In the genomic region with DNA sequence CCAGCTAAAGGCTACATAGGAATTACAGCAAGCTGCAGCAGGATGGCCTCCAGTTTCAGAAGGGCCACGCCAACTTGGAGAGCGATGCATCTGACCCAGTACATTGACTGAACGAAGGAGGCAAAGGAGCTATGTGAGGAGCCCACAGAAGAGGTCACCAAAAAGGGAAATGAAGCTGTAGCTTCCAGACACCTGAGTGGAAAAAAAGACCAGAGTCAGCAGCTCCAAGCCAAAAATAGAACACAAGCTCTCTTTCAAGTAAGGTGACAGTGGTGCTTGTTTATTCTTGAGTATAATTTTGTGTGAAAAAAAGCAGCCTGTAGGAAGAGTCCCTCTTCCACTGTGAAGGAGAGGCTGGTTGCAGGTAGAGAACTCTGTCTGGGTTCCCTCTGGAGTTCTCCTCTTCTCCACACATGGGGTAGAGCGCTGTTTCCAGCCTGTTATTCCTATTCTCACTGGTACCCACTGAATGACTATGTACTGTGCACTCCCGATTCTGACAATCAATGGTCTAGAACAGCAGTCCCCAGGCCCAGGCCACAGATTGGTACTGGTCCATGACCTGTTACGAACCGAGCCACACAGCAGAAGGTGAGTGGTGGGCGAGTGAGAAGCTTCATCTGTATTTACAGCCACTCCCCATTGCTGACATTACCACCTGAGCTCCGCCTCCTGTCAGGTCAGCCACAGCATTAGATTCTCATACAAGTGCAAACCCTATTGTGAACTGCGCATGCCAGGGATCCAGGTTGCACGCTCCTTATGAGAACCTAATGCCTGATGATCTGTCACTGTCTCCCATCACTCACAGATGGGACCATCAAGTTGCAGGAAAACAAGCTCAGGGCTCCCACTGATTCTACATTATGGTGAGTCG, we compare ENCODE assay signal across 1 cellular context.
TF ChIP-seq lines count a peak whose summit lies in the region.

No MANE protein-coding gene starts in this region.

TF ChIP-seq in HCT116, 20 proteins besides CTCF, POLR2A, EP300 and RAD21:
- TF ChIP-seq, protein P1, sequence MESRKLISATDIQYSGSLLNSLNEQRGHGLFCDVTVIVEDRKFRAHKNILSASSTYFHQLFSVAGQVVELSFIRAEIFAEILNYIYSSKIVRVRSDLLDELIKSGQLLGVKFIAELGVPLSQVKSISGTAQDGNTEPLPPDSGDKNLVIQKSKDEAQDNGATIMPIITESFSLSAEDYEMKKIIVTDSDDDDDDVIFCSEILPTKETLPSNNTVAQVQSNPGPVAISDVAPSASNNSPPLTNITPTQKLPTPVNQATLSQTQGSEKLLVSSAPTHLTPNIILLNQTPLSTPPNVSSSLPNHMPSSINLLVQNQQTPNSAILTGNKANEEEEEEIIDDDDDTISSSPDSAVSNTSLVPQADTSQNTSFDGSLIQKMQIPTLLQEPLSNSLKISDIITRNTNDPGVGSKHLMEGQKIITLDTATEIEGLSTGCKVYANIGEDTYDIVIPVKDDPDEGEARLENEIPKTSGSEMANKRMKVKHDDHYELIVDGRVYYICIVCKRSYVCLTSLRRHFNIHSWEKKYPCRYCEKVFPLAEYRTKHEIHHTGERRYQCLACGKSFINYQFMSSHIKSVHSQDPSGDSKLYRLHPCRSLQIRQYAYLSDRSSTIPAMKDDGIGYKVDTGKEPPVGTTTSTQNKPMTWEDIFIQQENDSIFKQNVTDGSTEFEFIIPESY (IDR thresholded peaks at IDR 0.05; ENCODE audit: extremely low read depth, insufficient replicate concordance, low read length), result no peak
- TF ChIP-seq EZH2 (IDR thresholded peaks at IDR 0.05) (no peak), TCF7L2 (IDR thresholded peaks at IDR 0.05; ENCODE audit: borderline replicate concordance, extremely low read depth, insufficient read depth, insufficient read length) (no peak)
